19 cellular contexts compared by ENCODE assay signal in the genomic region with DNA sequence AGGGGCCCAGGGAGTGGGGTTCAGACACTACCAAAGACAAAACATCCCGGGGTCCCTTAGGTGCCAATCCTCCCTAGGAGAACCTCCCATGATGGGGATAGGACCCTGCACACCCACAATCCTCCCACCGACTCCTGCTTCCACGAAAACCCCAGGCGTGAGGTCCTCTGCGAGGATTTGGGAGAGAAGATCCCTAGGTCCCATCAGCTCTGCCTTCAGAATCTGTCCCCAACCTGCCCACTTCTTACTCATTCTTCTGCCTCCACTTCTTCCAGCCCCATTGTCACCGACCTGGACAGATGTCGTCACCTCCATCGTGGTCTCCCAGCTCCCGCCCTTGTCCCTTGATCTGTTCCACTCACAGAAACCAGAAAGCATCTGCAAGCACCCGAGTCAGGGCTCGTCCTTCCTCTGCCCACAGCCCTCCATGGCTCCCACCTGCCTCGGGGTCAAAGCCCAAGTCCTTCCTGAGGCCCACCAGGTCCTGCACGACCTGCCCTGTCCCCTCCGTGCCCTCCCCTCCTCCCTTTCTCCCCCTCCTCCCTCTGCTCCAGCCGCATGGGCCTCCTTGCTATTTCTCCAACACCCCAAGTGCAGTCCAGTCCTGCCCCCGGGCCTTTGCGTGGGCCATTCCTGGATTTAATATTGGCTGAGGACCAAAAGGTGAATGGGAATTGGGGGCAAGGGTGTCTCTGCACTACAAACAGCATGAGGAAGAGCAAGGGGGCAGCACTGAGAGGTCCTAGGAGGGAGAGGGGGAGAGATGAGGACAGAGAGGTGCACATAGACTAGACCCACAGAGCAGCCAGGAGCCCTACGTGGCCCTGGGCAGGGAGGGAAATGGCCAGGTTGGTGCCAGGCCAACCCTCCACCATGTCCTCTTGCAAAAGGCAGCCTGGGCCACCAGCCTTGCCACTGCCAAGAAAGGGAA. TPM values are rescaled to one million over a fixed set of nuclear protein-coding genes. Genes with fewer than 3 reads are reported as not detected.
DNase-seq lines count a peak whose midpoint lies in the region; ATAC-seq and TF ChIP-seq lines count a peak whose summit lies in the region.
"Had no signal": no experiment of that assay in that cellular context is flagged by ENCODE, and none has a peak within 500 bp of the region (broad histone marks: within the 10 kb centered on the region; RNA-seq: fewer than 3 reads in every experiment).

No MANE protein-coding gene starts in this region.

- H3K27ac Mint-ChIP-seq in nephron: peak overlapping the region in 1 of 3 experiments; percentile 27
- H3K27ac Mint-ChIP-seq: CD8-positive, alpha-beta memory T cell; WTC11 had no signal

- no peak for TF ChIP-seq POLR2A in heart left ventricle (IDR thresholded peaks at IDR 0.05)

- ATAC-seq in heart left ventricle (no peak), upper lobe of right lung (no peak), HG02759 (IDR thresholded peaks at IDR 0.05; ENCODE audit: unreplicated experiment) (no peak)
- ATAC-seq: naive thymus-derived CD8-positive, alpha-beta T cell; WTC11 had no signal

- H3K4me3 ChIP-seq in right atrium auricular region (peak overlapping the region in 1 of 2 donors; percentile 3), heart left ventricle (no peak overlapping the region), upper lobe of right lung (peak overlapping the region; percentile 19)
- H3K4me3 ChIP-seq: thyroid gland had no signal

- H3K27me3 Mint-ChIP-seq in nephron (ENCODE audit: low read depth): no peaks in the 10 kb centered on the region

- 75 to 83% (median 80%) methylated on average over 17 to 18 of the region's 18 CpGs for WGBS in heart left ventricle, 4 donors

- peak overlapping the region; percentile 42 to 63 (median 62) for H3K4me3 Mint-ChIP-seq in nephron
- H3K4me3 Mint-ChIP-seq: CD8-positive, alpha-beta memory T cell; WTC11 had no signal

- peak overlapping the region; percentile 84 to 87 for H3K27ac ChIP-seq in right atrium auricular region
- peak overlapping the region in 3 of 12 donors; percentile 22 to 52 (median 46) for H3K27ac ChIP-seq in heart left ventricle
- peak overlapping the region; percentile 87 for H3K27ac ChIP-seq in cingulate gyrus (ENCODE audit: low read depth, low read length)
- H3K27ac ChIP-seq in upper lobe of right lung: no peak overlapping the region

- intact Hi-C loops in heart left ventricle (cut with DNase I) (no loop called here), upper lobe of right lung (cut with DNase I) (no loop called here)

- H3K36me3 Mint-ChIP-seq in nephron (ENCODE audit: low read depth): peaks cover 27% of the 10 kb centered on the region
- H3K36me3 Mint-ChIP-seq: CD8-positive, alpha-beta memory T cell had no signal

- no peak for DNase-seq in right atrium auricular region (ENCODE audit: low spot score)
- no peak for DNase-seq in heart left ventricle
- no peak for DNase-seq in upper lobe of right lung
- DNase-seq in NCI-H510A treated with DMSO at 0.1 percent for 48 hours (lab: John Stamatoyannopoulos, UW): no peak
- no peak for DNase-seq in DMS 273 treated with DMSO at 0.1 percent for 48 hours (lab: John Stamatoyannopoulos, UW)
- DNase-seq: activated naive CD4-positive, alpha-beta T cell; CD8-positive, alpha-beta memory T cell; naive thymus-derived CD8-positive, alpha-beta T cell; NCI-H1048; NCI-H82; retina; RPMI8226; stimulated activated CD4-positive, alpha-beta T cell treated with anti-CD3 and anti-CD28 coated beads, Interleukin-1b, Interleukin-23, amount 100 ng/mL, for 48 hours; T-helper 1 cell; thyroid gland had no signal

- H3K9me3 ChIP-seq in right atrium auricular region (no peaks in the 10 kb centered on the region), heart left ventricle (no peaks in the 10 kb centered on the region), upper lobe of right lung (no peaks in the 10 kb centered on the region)
- H3K9me3 ChIP-seq: thyroid gland had no signal

- peaks cover 0 to 58% of the 10 kb centered on the region in 2 donors for H3K4me1 ChIP-seq in right atrium auricular region
- peaks cover 0 to 57% (median 9%) of the 10 kb centered on the region in 12 donors for H3K4me1 ChIP-seq in heart left ventricle
- peaks cover 14% of the 10 kb centered on the region for H3K4me1 ChIP-seq in upper lobe of right lung

- no peaks in the 10 kb centered on the region for H3K9me3 Mint-ChIP-seq in nephron
- H3K9me3 Mint-ChIP-seq: naive thymus-derived CD8-positive, alpha-beta T cell; WTC11 had no signal

- no peaks in the 10 kb centered on the region for H3K27me3 ChIP-seq in right atrium auricular region
- H3K27me3 ChIP-seq in heart left ventricle: peaks cover 0 to 18% (median 4%) of the 10 kb centered on the region in 9 donors
- peaks cover 5% of the 10 kb centered on the region for H3K27me3 ChIP-seq in upper lobe of right lung
- H3K27me3 ChIP-seq: thyroid gland had no signal

- peaks cover 26% of the 10 kb centered on the region for H3K4me1 Mint-ChIP-seq in nephron

- H3K36me3 ChIP-seq in right atrium auricular region (peaks cover 19% of the 10 kb centered on the region), heart left ventricle (peaks cover 0 to 19% (median 14%) of the 10 kb centered on the region in 9 donors), upper lobe of right lung (no peaks in the 10 kb centered on the region)

- no peak for TF ChIP-seq CTCF in right atrium auricular region (IDR thresholded peaks at IDR 0.05)
- TF ChIP-seq CTCF in heart left ventricle (IDR thresholded peaks at IDR 0.05): no peak
- no peak for TF ChIP-seq CTCF in nephron (IDR thresholded peaks at IDR 0.05; ENCODE audit: unreplicated experiment in 3 of 3)
- no peak for TF ChIP-seq CTCF in upper lobe of right lung (IDR thresholded peaks at IDR 0.05)

RNA-seq across cellular contexts. Expression of a gene that starts 51.3 kb away (rescaled TPM):
- total RNA-seq in right atrium auricular region (100 to 1,000 TPM; 138 to 190 TPM), heart left ventricle (100 to 1,000 TPM in 1 of 9 donors, 10 to 100 TPM in 8; 20.0 to 113 (median 33.0) TPM), upper lobe of right lung (131 TPM)
- polyA plus RNA-seq in heart left ventricle: 10 to 100 TPM in 1 of 2 donors, 1 to 10 TPM in 1; 6.3 to 10.6 TPM
